ENCODE assay signal across 1 cellular context in the genomic region with DNA sequence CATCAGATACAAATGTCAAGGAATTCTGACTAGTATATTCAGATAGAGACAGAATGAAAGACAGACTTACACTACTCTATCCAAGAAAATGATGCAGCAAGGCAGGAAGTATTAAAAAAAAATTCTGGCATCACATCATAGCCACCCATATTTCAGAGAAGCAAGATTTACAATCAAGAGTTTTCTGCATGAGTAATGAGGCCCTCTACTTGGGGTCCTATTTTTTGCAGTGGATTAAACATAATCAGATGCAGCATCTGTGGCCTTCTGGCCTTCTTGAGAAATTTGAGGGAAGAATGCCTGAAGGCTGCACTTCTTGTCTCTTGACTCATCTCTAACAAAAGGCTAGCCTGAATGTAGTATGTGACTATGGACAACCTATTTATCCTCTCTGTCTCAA.
A peak's percentile ranks its signal among the peaks of the same experiment; 100 is the strongest.
TF ChIP-seq lines count a peak whose summit lies in the region.

No MANE protein-coding gene starts in this region.

TF ChIP-seq in SK-N-SH, 30 proteins besides CTCF, POLR2A, EP300 and RAD21 (continued from another document):
- TF ChIP-seq ELF1 (IDR thresholded peaks at IDR 0.05), result peak; percentile 47; the same call in 1 of the 2 replicates
- TF ChIP-seq RXRA (IDR thresholded peaks at IDR 0.05; ENCODE audit: borderline replicate concordance, low read depth), result peak; percentile 97
- TF ChIP-seq CHD2 (IDR thresholded peaks at IDR 0.05; ENCODE audit: low read length, partially characterized antibody), result no peak
- no peak for TF ChIP-seq GATA2 (CRISPR knock-in tag; IDR thresholded peaks at IDR 0.05)
- TF ChIP-seq, protein P1, sequence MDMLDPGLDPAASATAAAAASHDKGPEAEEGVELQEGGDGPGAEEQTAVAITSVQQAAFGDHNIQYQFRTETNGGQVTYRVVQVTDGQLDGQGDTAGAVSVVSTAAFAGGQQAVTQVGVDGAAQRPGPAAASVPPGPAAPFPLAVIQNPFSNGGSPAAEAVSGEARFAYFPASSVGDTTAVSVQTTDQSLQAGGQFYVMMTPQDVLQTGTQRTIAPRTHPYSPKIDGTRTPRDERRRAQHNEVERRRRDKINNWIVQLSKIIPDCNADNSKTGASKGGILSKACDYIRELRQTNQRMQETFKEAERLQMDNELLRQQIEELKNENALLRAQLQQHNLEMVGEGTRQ (IDR thresholded peaks at IDR 0.05; ENCODE audit: borderline replicate concordance, low read depth, low read length), result no peak
- no peak for TF ChIP-seq TAF1 (IDR thresholded peaks at IDR 0.05; ENCODE audit: borderline replicate concordance, low read depth, low read length)
- TF ChIP-seq FOSL2 (IDR thresholded peaks at IDR 0.05; ENCODE audit: borderline replicate concordance, low read depth), result peak; percentile 93
- peak; percentile 89; the same call in 1 of the 2 replicates for TF ChIP-seq POLR2AphosphoS5 (IDR thresholded peaks at IDR 0.05; ENCODE audit: low read depth, low read length)
- TF ChIP-seq, protein P2, sequence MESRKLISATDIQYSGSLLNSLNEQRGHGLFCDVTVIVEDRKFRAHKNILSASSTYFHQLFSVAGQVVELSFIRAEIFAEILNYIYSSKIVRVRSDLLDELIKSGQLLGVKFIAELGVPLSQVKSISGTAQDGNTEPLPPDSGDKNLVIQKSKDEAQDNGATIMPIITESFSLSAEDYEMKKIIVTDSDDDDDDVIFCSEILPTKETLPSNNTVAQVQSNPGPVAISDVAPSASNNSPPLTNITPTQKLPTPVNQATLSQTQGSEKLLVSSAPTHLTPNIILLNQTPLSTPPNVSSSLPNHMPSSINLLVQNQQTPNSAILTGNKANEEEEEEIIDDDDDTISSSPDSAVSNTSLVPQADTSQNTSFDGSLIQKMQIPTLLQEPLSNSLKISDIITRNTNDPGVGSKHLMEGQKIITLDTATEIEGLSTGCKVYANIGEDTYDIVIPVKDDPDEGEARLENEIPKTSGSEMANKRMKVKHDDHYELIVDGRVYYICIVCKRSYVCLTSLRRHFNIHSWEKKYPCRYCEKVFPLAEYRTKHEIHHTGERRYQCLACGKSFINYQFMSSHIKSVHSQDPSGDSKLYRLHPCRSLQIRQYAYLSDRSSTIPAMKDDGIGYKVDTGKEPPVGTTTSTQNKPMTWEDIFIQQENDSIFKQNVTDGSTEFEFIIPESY (IDR thresholded peaks at IDR 0.05; ENCODE audit: borderline replicate concordance, low read depth), result peak; percentile 79
